17 cellular contexts compared by ENCODE assay signal in the genomic region with DNA sequence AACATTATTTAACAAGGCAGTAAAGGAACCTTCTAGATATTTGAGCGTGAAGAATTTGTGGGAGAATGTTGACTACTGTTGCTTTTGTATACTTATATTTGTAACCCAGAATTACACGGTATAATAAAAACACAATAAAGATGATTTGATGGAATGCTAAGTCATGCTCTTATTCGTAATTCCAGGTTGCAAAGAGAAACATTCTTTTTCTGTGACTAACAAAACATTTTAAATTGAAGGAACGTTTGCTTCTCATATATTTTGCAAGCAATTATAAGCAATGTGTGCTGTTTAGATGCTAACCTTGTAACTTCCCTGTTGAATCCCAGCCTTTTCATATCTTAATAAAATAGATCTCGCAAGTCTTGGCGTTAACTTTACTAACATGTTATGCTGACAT.
DNase-seq lines count a peak whose midpoint lies in the region; ATAC-seq and TF ChIP-seq lines count a peak whose summit lies in the region.
"Had no signal": no experiment of that assay in that cellular context is flagged by ENCODE, and none has a peak within 500 bp of the region (broad histone marks: within the 10 kb centered on the region; RNA-seq: fewer than 3 reads in every experiment).

No MANE protein-coding gene starts in this region.

- H3K4me3 ChIP-seq in AG10803 (ENCODE audit: low read length): no peak overlapping the region
- H3K4me3 ChIP-seq: BLaER1 treated with 17β-estradiol and CSF1 and Interleukin-3, amounts not matched to agents 10 nM and 100 nM; ovary; Peyer's patch had no signal

- DNase-seq in AG10803 (ENCODE audit: low read depth): peak; percentile 75
- peak; percentile 50 for DNase-seq in M059J (ENCODE audit: low read depth)
- DNase-seq in dedifferentiated amniotic fluid mesenchymal stem cell (ENCODE audit: extremely low spot score): peak; percentile 58
- peak; percentile 14 for DNase-seq in myocyte (ENCODE audit: low read depth)
- no peak for DNase-seq in NCI-H345 (lab: John Stamatoyannopoulos, UW)
- DNase-seq: activated naive CD8-positive, alpha-beta T cell treated with anti-CD3 and anti-CD28 coated beads, Interleukin-2, amount 10 ng/mL, durations not matched to agents 7 days and 5 days; activated T-cell treated with anti-CD3 and anti-CD28 coated beads for 4 hours; MV-4-11; NCI-H748 treated with DMSO at 0.1 percent for 48 hours; ovary; Peyer's patch; stimulated activated CD4-positive, alpha-beta T cell treated with anti-CD3 and anti-CD28 coated beads, Interleukin-12 subunit alpha, Interleukin-12 subunit beta, amount 100 ng/mL, for 4 hours had no signal

- ATAC-seq in GM21576 (IDR thresholded peaks at IDR 0.05; ENCODE audit: unreplicated experiment): no peak
- ATAC-seq in GM21786 (IDR thresholded peaks at IDR 0.05; ENCODE audit: unreplicated experiment): no peak
- no peak for ATAC-seq in GM18870 (IDR thresholded peaks at IDR 0.05; ENCODE audit: unreplicated experiment)
- ATAC-seq: esophagus mucosa had no signal

- no peak for TF ChIP-seq CTCF in AG10803 (conservative IDR thresholded peaks at IDR 0.05; ENCODE audit: low read length)
